ENCODE assay signal across 8 cellular contexts in genomic region chr6:109373762-109374161, GRCh38. TPM values are rescaled to one million over a fixed set of nuclear protein-coding genes. Genes with fewer than 3 reads are reported as not detected.
DNase-seq lines count a peak whose midpoint lies in the region; ATAC-seq, FAIRE-seq and TF ChIP-seq lines count a peak whose summit lies in the region.

No MANE protein-coding gene starts in this region.

- H3K27ac ChIP-seq in lower lobe of right lung: no peak overlapping the region

- FAIRE-seq in GM12892 (lab: Jason Lieb, UNC): peak; percentile 94
- no peak for FAIRE-seq in frontal cortex (lab: Jason Lieb, UNC)

- DNase-seq in GM12892 (ENCODE audit: insufficient read length) (no peak), lower lobe of right lung (no peak), NCI-H128 (lab: John Stamatoyannopoulos, UW; ENCODE audit: unreplicated experiment) (no peak), COLO829 (ENCODE audit: low spot score) (no peak), frontal cortex (ENCODE audit: low spot score in 2 of 2) (no peak), ecto neural progenitor cell (ENCODE audit: low spot score) (no peak)

- peak; percentile 94 for ATAC-seq in GM21390 (IDR thresholded peaks at IDR 0.05; ENCODE audit: unreplicated experiment)
- ATAC-seq in HG03571 (IDR thresholded peaks at IDR 0.05; ENCODE audit: unreplicated experiment): peak; percentile 95
- ATAC-seq in lower lobe of right lung: peak; percentile 67 to 76

- no peak for TF ChIP-seq CTCF in lower lobe of right lung (IDR thresholded peaks at IDR 0.05)

- H3K4me1 ChIP-seq in lower lobe of right lung: peaks cover 44% of the 10 kb centered on the region

- peaks cover 93% of the 10 kb centered on the region for H3K36me3 ChIP-seq in lower lobe of right lung

- no peak overlapping the region for H3K4me3 ChIP-seq in lower lobe of right lung

- intact Hi-C loops in lower lobe of right lung (cut with DNase I): no loop called here

- TF ChIP-seq POLR2A in GM12892 (IDR thresholded peaks at IDR 0.05; ENCODE audit: low read depth, low read length): peak; percentile 48; the same call in 1 of the 2 replicates

- H3K27me3 ChIP-seq in lower lobe of right lung (ENCODE audit: low read depth): no peaks in the 10 kb centered on the region

- no peaks in the 10 kb centered on the region for H3K9me3 ChIP-seq in lower lobe of right lung

RNA-seq across cellular contexts. Expression of gene CD164, which starts 8.5 kb away (rescaled TPM):
- polyA plus RNA-seq in GM12892 (2012; ENCODE audit: missing spikeins): 160 TPM
- total RNA-seq in lower lobe of right lung: 307 TPM
- 57.9 TPM for total RNA-seq in frontal cortex
